8 cellular contexts compared by ENCODE assay signal in genomic region chr2:26244479-26245230, GRCh38. TPM values are rescaled to one million over a fixed set of nuclear protein-coding genes. Genes with fewer than 3 reads are reported as not detected.
DNase-seq lines count a peak whose midpoint lies in the region; ATAC-seq and TF ChIP-seq lines count a peak whose summit lies in the region.

TSS of gene HADHA (minus strand) at chr2:26244632. CDS start at chr2:26244596, 36 bp downstream.
TSS of gene HADHB (plus strand) at chr2:26244939. CDS start at chr2:26254255, 9,316 bp downstream.

- peak within 1 kb of the TSS; percentile 72 for H3K4me3 ChIP-seq in BJ (ENCODE audit: low read depth, low read length)
- peak within 1 kb of the TSS; percentile 84 for H3K4me3 ChIP-seq in coronary artery

- no peaks in the 10 kb centered on the region for H3K27me3 ChIP-seq in BJ (ENCODE audit: control insufficient read depth, insufficient read depth, low read length)

- DNase-seq in BJ (ENCODE audit: low read depth) = peak; percentile 53
- peak; percentile 91 to 93 for DNase-seq in NCI-H524 (lab: John Stamatoyannopoulos, UW)
- peak; percentile 90 for DNase-seq in activated CD4-positive, alpha-beta T cell treated with anti-CD3 and anti-CD28 coated beads for 48 hours
- peak; percentile 95 for DNase-seq in coronary artery (ENCODE audit: low spot score)
- DNase-seq in left kidney (ENCODE audit: low read depth, low spot score) = peak; percentile 96
- DNase-seq in stimulated activated CD4-positive, alpha-beta T cell treated with anti-CD3 and anti-CD28 coated beads, Interleukin-2, amount 100 ng/mL, for 24 hours = peak; percentile 86 to 88

- no peaks in the 10 kb centered on the region for H3K36me3 ChIP-seq in BJ (ENCODE audit: control insufficient read depth, insufficient read depth, low read length)

- H3K27ac ChIP-seq in coronary artery = peak within 1 kb of the TSS; percentile 91 to 95

- CTCF ChIA-PET in BJ (lab: Yijun Ruan, JAX) = interaction anchor here (0.6 to 2.1 kb wide), 8 partner anchors 12 to 333 kb away, joined by 3 to 8 read pairs (median 3); no protein-coding TSS in a partner anchor

- peak; percentile 94 for TF ChIP-seq POLR2A in GM19193 (IDR thresholded peaks at IDR 0.05; ENCODE audit: extremely low read depth, insufficient read depth, insufficient read length)

- TF ChIP-seq CTCF in BJ (IDR thresholded peaks at IDR 0.05; ENCODE audit: insufficient read depth, low read depth, low read length) (peak; percentile 41; the same call in 1 of the 2 replicates), coronary artery (IDR thresholded peaks at IDR 0.05) (no peak)

- peak; percentile 78 for ATAC-seq in HG03439 (IDR thresholded peaks at IDR 0.05; ENCODE audit: unreplicated experiment)

- POLR2A ChIA-PET in BJ (lab: Charles Lee) = interaction anchor here (0.6 kb wide), 1 partner anchor 85 kb away, joined by 3 read pairs; no protein-coding TSS in a partner anchor

RNA-seq across cellular contexts. Expression of gene HADHA, which starts in this region (rescaled TPM):
- 111 and 136 TPM in 2 replicates for polyA plus RNA-seq in BJ (2011; rRNA removed)
- 86.2 and 101 TPM in 2 replicates for polyA minus RNA-seq in BJ (2011; rRNA and poly(A)+ RNA removed)

RNA-seq across cellular contexts. Expression of gene HADHB, which starts in this region (rescaled TPM):
- 99.4 and 144 TPM in 2 replicates for polyA plus RNA-seq in BJ (2011; rRNA removed)
- 69.6 and 92.9 TPM in 2 replicates for polyA minus RNA-seq in BJ (2011; rRNA and poly(A)+ RNA removed)

Comparison
In these comparisons a context has a peak if more than half of its experiments do, and no peak if none do; other contexts are left out.
1. Peak in every context shown above with its lines: DNase-seq, ATAC-seq, H3K4me3 ChIP-seq and H3K27ac ChIP-seq.